ENCODE assay signal across 22 cellular contexts in genomic region chr14:69241577-69241976, GRCh38. TPM values are rescaled to one million over a fixed set of nuclear protein-coding genes. Genes with fewer than 3 reads are reported as not detected.
A peak's percentile ranks its signal among the peaks of the same experiment; 100 is the strongest.
DNase-seq lines count a peak whose midpoint lies in the region; ATAC-seq, FAIRE-seq and TF ChIP-seq lines count a peak whose summit lies in the region.
"Had no signal": no experiment of that assay in that cellular context is flagged by ENCODE, and none has a peak within 500 bp of the region (broad histone marks: within the 10 kb centered on the region; RNA-seq: fewer than 3 reads in every experiment).

No MANE protein-coding gene starts in this region.

- 61% methylated on average over 2 of the region's 2 CpGs for WGBS in K562 (ENCODE audit: insufficient coverage, low coverage, missing lambda C conversion rate)

- H3K9me2 ChIP-seq in HCT116 (ENCODE audit: insufficient read depth): no peaks in the 10 kb centered on the region

- CTCF ChIA-PET in HCT116 (lab: Charles Lee) (interaction anchor here (1.6 kb wide), 2 partner anchors 112 to 218 kb away, joined by 5 to 7 read pairs; no protein-coding TSS in a partner anchor), K562 (lab: Yijun Ruan, JAX; ENCODE audit: low intra/inter-chr PET ratio) (interaction anchor here (1.9 kb wide), 1 partner anchor 219 kb away, joined by 7 read pairs; no protein-coding TSS in a partner anchor)

- peak overlapping the region; percentile 71; the same call in 1 of the 2 replicates for H3K4me2 ChIP-seq in BLaER1
- no peak overlapping the region for H3K4me2 ChIP-seq in HCT116 (ENCODE audit: low read length)
- H3K4me2 ChIP-seq in K562 (ENCODE audit: insufficient read depth, low read length): no peak overlapping the region
- H3K4me2 ChIP-seq: PC-9 had no signal

- H3K36me3 ChIP-seq in BLaER1 (no peaks in the 10 kb centered on the region), HCT116 (ENCODE audit: control insufficient read depth in 1 of 2, insufficient read depth in 2 of 2, low read length in 2 of 2) (peaks cover 0 to 7% of the 10 kb centered on the region in 2 experiments; a peak in 2 of 4 replicates), K562 (ENCODE audit: control insufficient read depth, insufficient read depth, low read length) (peaks cover 5% of the 10 kb centered on the region; the same call in 1 of the 3 replicates)
- H3K36me3 ChIP-seq: MG63, SJCRH30 had no signal

- no peak overlapping the region for H3K4me3 ChIP-seq in BLaER1
- H3K4me3 ChIP-seq in HCT116 (replicated peaks in 1 of 2; ENCODE audit: low read depth in 1 of 2, low read length in 2 of 2): no peak overlapping the region
- H3K4me3 ChIP-seq in K562: no peak overlapping the region
- H3K4me3 ChIP-seq: MG63, PC-9, SJCRH30 had no signal

- H3K9ac ChIP-seq in BLaER1: no peak overlapping the region
- H3K9ac ChIP-seq in HCT116 (ENCODE audit: low read length): no peak overlapping the region
- no peak overlapping the region for H3K9ac ChIP-seq in K562 (ENCODE audit: insufficient read depth in 1 of 2, low read depth in 2 of 2, low read length in 2 of 2)

- DNase-seq in HCT116 (ENCODE audit: low read depth, low spot score) (no peak), K562 (ENCODE audit: extremely low read depth in 1 of 4, low spot score in 3 of 4) (no peak), left colon (peak in 1 of 2 donors; percentile 24), amniotic stem cell (lab: John Stamatoyannopoulos, UW) (no peak), hippocampal formation (lab: John Stamatoyannopoulos, UW) (no peak)
- DNase-seq: DMS 273 treated with DMSO at 0.1 percent for 48 hours, DND-41, HFFc6, IMR-90, Karpas-422, MG63, NCI-H1048, NCI-H1436, NCI-H2029, NCI-H345, NCI-H526, PC-9, SJCRH30 had no signal

- TF ChIP-seq RAD21 in HCT116 (IDR thresholded peaks at IDR 0.05; ENCODE audit: low read depth) (no peak), K562 (CRISPR knock-in tag; conservative IDR thresholded peaks at IDR 0.05 in 1 of 2, IDR thresholded peaks at IDR 0.05 in 1 of 2) (no peak)

- ATAC-seq in HCT116: no peak
- no peak for ATAC-seq in K562
- peak; percentile 92 for ATAC-seq in left colon
- ATAC-seq in HG03139 (IDR thresholded peaks at IDR 0.05; ENCODE audit: unreplicated experiment): no peak

- BruUV-seq in HCT116 (replicated peaks; lab: Mats Ljungman, UMichigan): TSS peak; percentile 33
- no TSS peak for BruUV-seq in K562 (replicated peaks; lab: Mats Ljungman, UMichigan)

- TF ChIP-seq POLR2A in HCT116 (IDR thresholded peaks at IDR 0.05; ENCODE audit: borderline replicate concordance, extremely low read depth, insufficient read depth, insufficient read length) (no peak), K562 (conservative IDR thresholded peaks at IDR 0.05) (no peak)

- H4K20me1 ChIP-seq in BLaER1 (no peaks in the 10 kb centered on the region), HCT116 (ENCODE audit: insufficient read depth) (no peaks in the 10 kb centered on the region), K562 (replicated peaks; ENCODE audit: control insufficient read depth, insufficient read depth, low read length) (no peaks in the 10 kb centered on the region)

- H3K4me1 ChIP-seq in BLaER1 (peaks cover 14% of the 10 kb centered on the region), HCT116 (ENCODE audit: control insufficient read depth in 1 of 2, insufficient read depth in 2 of 2, low read length in 2 of 2) (no peaks in the 10 kb centered on the region), K562 (replicated peaks in 1 of 2; ENCODE audit: control insufficient read depth in 2 of 2, insufficient read depth in 2 of 2, low read length in 2 of 2) (peaks cover 3% of the 10 kb centered on the region in 2 experiments; a peak in 1 of 5 replicates)
- H3K4me1 ChIP-seq: SJCRH30 had no signal

- POLR2A ChIA-PET in HCT116 (lab: Charles Lee): no interaction called here
- POLR2A ChIA-PET in K562 (lab: Yijun Ruan, JAX): no interaction called here

- in situ Hi-C loops in K562 (cut with MboI): no loop called here

- H3K9me1 ChIP-seq in K562 (ENCODE audit: control insufficient read depth, insufficient read depth, low read length): no peaks in the 10 kb centered on the region

- intact Hi-C loops in HCT116 (cut with micrococcal nuclease) (loop anchor here (5.0 kb wide), 2 partner anchors 114 to 236 kb away; no protein-coding TSS in a partner anchor), K562 (cut with micrococcal nuclease) (loop anchor here (5.0 to 10.0 kb wide), 2 partner anchors 114 to 333 kb away; partner anchors contain the start of gene CCDC177), left colon (cut with DNase I, micrococcal nuclease) (loop anchor here in 1 of 2 donors (5.0 to 10.0 kb wide), 2 partner anchors 113 to 221 kb away; no protein-coding TSS in a partner anchor)

- no peaks in the 10 kb centered on the region for H3K27me3 ChIP-seq in BLaER1
- H3K27me3 ChIP-seq in HCT116 (ENCODE audit: insufficient read depth, low read length): no peaks in the 10 kb centered on the region
- H3K27me3 ChIP-seq in K562 (ENCODE audit: control insufficient read depth in 2 of 2, insufficient read depth in 2 of 2, low read length in 2 of 2): no peaks in the 10 kb centered on the region
- H3K27me3 ChIP-seq: MG63, SJCRH30 had no signal

- no peaks in the 10 kb centered on the region for H3K9me3 ChIP-seq in BLaER1
- H3K9me3 ChIP-seq in HCT116 (ENCODE audit: control insufficient read depth in 1 of 2, insufficient read depth in 1 of 2, low read depth in 1 of 2, low read length in 2 of 2): no peaks in the 10 kb centered on the region
- no peaks in the 10 kb centered on the region for H3K9me3 ChIP-seq in K562 (replicated peaks; ENCODE audit: control insufficient read depth, insufficient read depth, low read depth, low read length)
- H3K9me3 ChIP-seq: MG63, SJCRH30 had no signal

- no peak for TF ChIP-seq CTCF in HCT116 (IDR thresholded peaks at IDR 0.05 in 2 of 3, conservative IDR thresholded peaks at IDR 0.05 in 1 of 3; ENCODE audit: borderline replicate concordance in 1 of 3, insufficient read depth in 1 of 3, low read depth in 2 of 3, low read length in 2 of 3)
- no peak for TF ChIP-seq CTCF in K562 (IDR thresholded peaks at IDR 0.05 in 2 of 3, conservative IDR thresholded peaks at IDR 0.05 in 1 of 3; ENCODE audit: insufficient read depth in 2 of 3, low read depth in 1 of 3, low read length in 3 of 3)

- FAIRE-seq in K562 (lab: Jason Lieb, UNC): no peak
- FAIRE-seq: H54 had no signal

- H3K27ac ChIP-seq in BLaER1: no peak overlapping the region
- H3K27ac ChIP-seq in HCT116 (ENCODE audit: low read depth, low read length): no peak overlapping the region
- H3K27ac ChIP-seq in K562 (ENCODE audit: extremely low read depth, low read depth, low read length): no peak overlapping the region
- H3K27ac ChIP-seq: PC-9, SJCRH30 had no signal

- TF ChIP-seq EP300 in K562 (IDR thresholded peaks at IDR 0.05; ENCODE audit: low read length): no peak

- no peaks in the 10 kb centered on the region for H3K79me2 ChIP-seq in HCT116 (ENCODE audit: insufficient read depth, low read length)
- H3K79me2 ChIP-seq in K562 (ENCODE audit: control insufficient read depth, insufficient read depth, low read length): no peaks in the 10 kb centered on the region

- no peak overlapping the region for H2AFZ ChIP-seq in HCT116 (ENCODE audit: low read depth, low read length, poor library complexity, severe bottlenecking)
- H2AFZ ChIP-seq in K562 (ENCODE audit: low read depth, low read length): no peak overlapping the region
- H2AFZ ChIP-seq: PC-9 had no signal

- RAD21 ChIA-PET in HCT116 (lab: Charles Lee; ENCODE audit: low non-redundant PET in 1 of 2, low total read pairs in 2 of 2, uncharacterized antibody in 2 of 2, unreplicated experiment in 2 of 2): no interaction called here

TF ChIP-seq in K562, 482 proteins besides CTCF, POLR2A, EP300 and RAD21 (continues in another document):
- no peak for TF ChIP-seq MAFK (IDR thresholded peaks at IDR 0.05; ENCODE audit: low read length)

RNA-seq across cellular contexts. Expression of gene GALNT16, which starts 18.4 kb away (rescaled TPM):
- 0.32 TPM for total RNA-seq in HCT116 (2021; ENCODE audit: unreplicated experiment)
- polyA plus RNA-seq in HCT116 (2012): 0.05 TPM in 1 of 2 replicates, not detected in the other
- 0.07 TPM in 1 of 2 replicates, not detected in the other for total RNA-seq in K562 (2011; cell fraction: chromatin; rRNA removed; ENCODE audit: low replicate concordance)
- total RNA-seq in K562 (2011; cell fraction: nucleolus; rRNA removed): not detected in 2 replicates
- total RNA-seq in K562 (2011; cell fraction: nucleoplasm; rRNA removed): not detected in 2 replicates
- total RNA-seq in K562 (2014; rRNA removed): not detected in 2 replicates
- total RNA-seq in K562 (2014; rRNA removed; fragmentation: Illumina TruSeq; extraction: Trizol): not detected in 2 replicates
- not detected in 2 replicates for total RNA-seq in K562 (2015; rRNA removed; fragmentation: Illumina TruSeq; extraction: Trizol)
- not detected in 2 replicates for total RNA-seq in K562 (2021)
- polyA plus RNA-seq in K562 (2011; rRNA removed): not detected in 2 replicates
- polyA plus RNA-seq in K562 (2011; cell fraction: cytosol; rRNA removed): not detected in 2 replicates
- not detected in 2 replicates for polyA plus RNA-seq in K562 (2011; cell fraction: nucleus; rRNA removed)
- polyA plus RNA-seq in K562 (2012): not detected in 2 replicates
- not detected in 2 replicates for polyA plus RNA-seq in K562 (2014; fragmentation: Illumina TruSeq; extraction: Trizol)
- not detected for polyA plus RNA-seq in K562 (2014; fragmentation: Nextera tagmentation; extraction: Ambion mirVana)
- not detected in 2 replicates for polyA plus RNA-seq in K562 (2014; rRNA removed)
- not detected in 2 replicates for polyA minus RNA-seq in K562 (2011; rRNA and poly(A)+ RNA removed)
- polyA minus RNA-seq in K562 (2011; cell fraction: cytosol; rRNA and poly(A)+ RNA removed): not detected in 2 replicates
- polyA minus RNA-seq in K562 (2011; cell fraction: nucleus; rRNA and poly(A)+ RNA removed): not detected in 2 replicates
- total RNA-seq in left colon: 1 to 10 TPM; 1.3 to 1.7 TPM
- polyA plus RNA-seq: CD14-positive monocyte had no signal

RNA-seq across cellular contexts. Expression of gene EXD2, which starts 50.3 kb away (rescaled TPM):
- total RNA-seq in HCT116 (2021; ENCODE audit: unreplicated experiment) (20.2 TPM), K562 (2014; rRNA removed) (3.0 and 4.6 TPM in 2 replicates), K562 (2014; rRNA removed; fragmentation: Illumina TruSeq; extraction: Trizol) (3.2 and 3.9 TPM in 2 replicates), K562 (2015; rRNA removed; fragmentation: Illumina TruSeq; extraction: Trizol) (4.5 and 4.7 TPM in 2 replicates), K562 (2021) (5.0 and 6.1 TPM in 2 replicates), left colon (10 to 100 TPM; 24.3 to 25.1 TPM)
- 11.6 and 13.2 TPM in 2 replicates for polyA plus RNA-seq in HCT116 (2012)
- 10.3 and 15.3 TPM in 2 replicates for total RNA-seq in K562 (2011; cell fraction: chromatin; rRNA removed; ENCODE audit: low replicate concordance)
- 6.0 and 7.1 TPM in 2 replicates for total RNA-seq in K562 (2011; cell fraction: nucleolus; rRNA removed)
- total RNA-seq in K562 (2011; cell fraction: nucleoplasm; rRNA removed): 10.2 and 12.1 TPM in 2 replicates
- polyA plus RNA-seq in K562 (2011; rRNA removed) (7.5 and 8.4 TPM in 2 replicates), K562 (2014; fragmentation: Illumina TruSeq; extraction: Trizol) (4.6 and 4.8 TPM in 2 replicates), K562 (2014; fragmentation: Nextera tagmentation; extraction: Ambion mirVana) (1 to 10 TPM; 1.6 TPM), K562 (2014; rRNA removed) (3.7 and 4.5 TPM in 2 replicates)
- polyA plus RNA-seq in K562 (2011; cell fraction: cytosol; rRNA removed): 2.8 and 5.5 TPM in 2 replicates
- 6.4 and 12.9 TPM in 2 replicates for polyA plus RNA-seq in K562 (2011; cell fraction: nucleus; rRNA removed)
- 4.4 and 5.8 TPM in 2 replicates for polyA plus RNA-seq in K562 (2012)
- polyA minus RNA-seq in K562 (2011; rRNA and poly(A)+ RNA removed): 10.1 and 14.8 TPM in 2 replicates
- 2.8 and 5.5 TPM in 2 replicates for polyA minus RNA-seq in K562 (2011; cell fraction: cytosol; rRNA and poly(A)+ RNA removed)
- polyA minus RNA-seq in K562 (2011; cell fraction: nucleus; rRNA and poly(A)+ RNA removed): 3.0 and 5.2 TPM in 2 replicates
